ENCODE assay signal across 8 cellular contexts in genomic region chr2:38376683-38377500, GRCh38.
DNase-seq lines count a peak whose midpoint lies in the region; ATAC-seq and TF ChIP-seq lines count a peak whose summit lies in the region.

ATL2 (minus strand) TSS chr2:38377273; CDS start chr2:38377260, 13 bp downstream.

- TF ChIP-seq CTCF in AG09309 (IDR thresholded peaks at IDR 0.05; ENCODE audit: control insufficient read depth, insufficient read depth, low read depth, low read length, missing control alignments) = peak; percentile 29

- in situ Hi-C loops in GM18951 (cut with MboI; ENCODE audit: low sequenced_read_pairs, unreplicated experiment) = no loop called here

- DNase-seq in AG09309 (ENCODE audit: low read depth) (peak; percentile 64), NCI-H345 (lab: John Stamatoyannopoulos, UW) (peak; percentile 96), islet precursor cell (peak; percentile 97)
- peak; percentile 69 to 89 (median 86) for DNase-seq in activated CD4-positive, CD25-positive, alpha-beta regulatory T cell (lab: John Stamatoyannopoulos, UW)
- DNase-seq in central memory CD4-positive, alpha-beta T cell = peak; percentile 92
- DNase-seq in stimulated activated CD4-positive, alpha-beta T cell treated with anti-CD3 and anti-CD28 coated beads, Interleukin-12 subunit alpha, Interleukin-12 subunit beta, amount 100 ng/mL, for 48 hours (ENCODE audit: low read depth in 2 of 3, low spot score in 1 of 3) = peak; percentile 83 to 89 (median 89)

- TF ChIP-seq POLR2A in GM18951 (IDR thresholded peaks at IDR 0.05; ENCODE audit: extremely low read depth, insufficient read depth, insufficient read length) = peak; percentile 83

- ATAC-seq in HG03196 (IDR thresholded peaks at IDR 0.05; ENCODE audit: unreplicated experiment) = peak; percentile 82

- H3K4me3 ChIP-seq in AG09309 (ENCODE audit: control insufficient read depth, low read depth, low read length) = peak within 1 kb of the TSS; percentile 96

Comparison
In these comparisons a context has a peak if more than half of its experiments do, and no peak if none do; other contexts are left out.
1. Peak in every context shown above with its lines: DNase-seq, ATAC-seq and H3K4me3 ChIP-seq.